ENCODE assay signal across 14 cellular contexts in genomic region chr1:61120307-61120840, GRCh38. TPM values are rescaled to one million over a fixed set of nuclear protein-coding genes. Genes with fewer than 3 reads are reported as not detected.
DNase-seq lines count a peak whose midpoint lies in the region; ATAC-seq and TF ChIP-seq lines count a peak whose summit lies in the region.
"Had no signal": no experiment of that assay in that cellular context is flagged by ENCODE, and none has a peak within 500 bp of the region (broad histone marks: within the 10 kb centered on the region; RNA-seq: fewer than 3 reads in every experiment).

No MANE protein-coding gene starts in this region.

- no peak for TF ChIP-seq CTCF in LNCaP clone FGC (IDR thresholded peaks at IDR 0.05; ENCODE audit: control insufficient read depth, extremely low read depth, insufficient read depth)
- no peak for TF ChIP-seq CTCF in coronary artery (IDR thresholded peaks at IDR 0.05)
- TF ChIP-seq CTCF in right lobe of liver (IDR thresholded peaks at IDR 0.05) = no peak

- WGBS in right lobe of liver (ENCODE audit: insufficient coverage, low coverage, low lambda C conversion rate, missing lambda C conversion rate) = 18% methylated on average over 5 of the region's 5 CpGs

- intact Hi-C loops in right lobe of liver (cut with DNase I) = no loop called here

- ATAC-seq in right lobe of liver = peak in 2 of 4 donors; percentile 4 to 7
- ATAC-seq in GM21423 (IDR thresholded peaks at IDR 0.05; ENCODE audit: unreplicated experiment) = no peak
- ATAC-seq: CD8-positive, alpha-beta T cell; HCT116; natural killer cell treated with Interleukin-12 subunit alpha and Interleukin-12 subunit beta and Interleukin-15 and Interleukin-18, amount 100 ng/mL, for 72 hours; stimulated activated naive CD8-positive, alpha-beta T cell treated with anti-CD3 and anti-CD28 coated beads, Interleukin-15, amount 100 ng/mL, for 72 hours had no signal

- H3K4me3 ChIP-seq in LNCaP clone FGC (ENCODE audit: low read depth, low read length) (peak overlapping the region; percentile 33), coronary artery (peak overlapping the region; percentile 53), right lobe of liver (peak overlapping the region in 1 of 3 donors; percentile 6)
- H3K4me3 ChIP-seq: colonic mucosa had no signal

- peaks cover 0 to 88% (median 28%) of the 10 kb centered on the region in 4 donors for H3K4me1 ChIP-seq in right lobe of liver

- H3K27me3 ChIP-seq in right lobe of liver = no peaks in the 10 kb centered on the region
- H3K27me3 ChIP-seq: colonic mucosa had no signal

- DNase-seq in LNCaP clone FGC (ENCODE audit: low read depth) = no peak
- no peak for DNase-seq in coronary artery (ENCODE audit: low spot score)
- DNase-seq in right lobe of liver = no peak
- no peak for DNase-seq in HuH-7.5 (ENCODE audit: low spot score)
- DNase-seq in NCI-H1105 (lab: John Stamatoyannopoulos, UW) = no peak
- no peak for DNase-seq in NAMALWA (ENCODE audit: low spot score)
- DNase-seq: activated CD4-positive, alpha-beta T cell treated with anti-CD3 and anti-CD28 coated beads for 1 hour; CD8-positive, alpha-beta T cell; colonic mucosa; stimulated activated naive CD8-positive, alpha-beta T cell treated with anti-CD3 and anti-CD28 coated beads, Interleukin-15, amount 100 ng/mL, for 72 hours had no signal

- no peaks in the 10 kb centered on the region for H3K9me3 ChIP-seq in right lobe of liver
- H3K9me3 ChIP-seq: colonic mucosa had no signal

- no peak for TF ChIP-seq POLR2A in right lobe of liver (IDR thresholded peaks at IDR 0.05)

- no peaks in the 10 kb centered on the region for H3K36me3 ChIP-seq in right lobe of liver
- H3K36me3 ChIP-seq: colonic mucosa had no signal

- H3K27ac ChIP-seq in coronary artery (peak overlapping the region; percentile 16 to 46), right lobe of liver (peak overlapping the region; percentile 51 to 85 (median 62)), temporal lobe (ENCODE audit: low read depth, low read length) (peak overlapping the region; percentile 23)
- H3K27ac ChIP-seq: colonic mucosa had no signal

RNA-seq across cellular contexts. Expression of gene NFIA, which starts 38.0 kb away (rescaled TPM):
- total RNA-seq in right lobe of liver = 10 to 100 TPM; 36.7 to 97.2 (median 57.9) TPM
- total RNA-seq in temporal lobe = 85.8 TPM
